ENCODE assay signal across 9 cellular contexts in the genomic region with DNA sequence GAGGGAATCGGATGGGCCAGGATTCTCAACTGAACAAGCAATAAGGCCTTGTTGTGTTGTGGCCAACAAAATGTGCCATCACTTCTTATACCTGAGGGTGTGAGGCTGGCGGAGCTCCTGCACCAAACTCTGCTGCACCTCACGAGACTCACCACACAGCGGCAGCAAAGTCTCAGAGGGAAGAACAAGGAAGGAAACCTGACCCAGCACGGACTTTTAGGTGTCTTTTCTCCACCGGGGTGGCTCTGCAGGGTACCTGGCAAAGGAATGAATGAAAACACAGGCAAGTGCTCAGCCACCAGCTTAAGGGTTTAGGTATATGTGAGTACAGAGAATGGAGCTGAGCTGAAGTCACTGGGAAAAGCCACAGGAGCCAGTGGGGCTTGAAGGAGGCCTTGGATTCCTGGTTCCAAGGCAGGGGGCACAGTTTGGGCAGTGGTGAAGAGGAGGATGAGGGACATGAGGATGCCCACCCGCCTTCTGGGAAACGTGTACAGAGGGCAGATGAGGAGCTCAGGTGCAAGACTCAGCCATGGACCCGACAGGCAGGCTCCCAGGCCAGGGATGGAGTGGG. TPM values are rescaled to one million over a fixed set of nuclear protein-coding genes. Genes with fewer than 3 reads are reported as not detected.
DNase-seq lines count a peak whose midpoint lies in the region; ATAC-seq and TF ChIP-seq lines count a peak whose summit lies in the region.
"Had no signal": no experiment of that assay in that cellular context is flagged by ENCODE, and none has a peak within 500 bp of the region (broad histone marks: within the 10 kb centered on the region; RNA-seq: fewer than 3 reads in every experiment).

No MANE protein-coding gene starts in this region.

- peak; percentile 6 for DNase-seq in GM06990 (ENCODE audit: extremely low read depth, insufficient read length)
- DNase-seq in NCI-H2171 (lab: John Stamatoyannopoulos, UW) = peak; percentile 6
- peak; percentile 40 for DNase-seq in activated CD4-positive, alpha-beta memory T cell treated with anti-CD3 and anti-CD28 coated beads for 36 hours
- DNase-seq in right cardiac atrium = peak in 1 of 3 donors; percentile 61
- DNase-seq in stimulated activated CD4-positive, alpha-beta T cell treated with anti-CD3 and anti-CD28 coated beads, Interleukin-15, amount 100 ng/mL, for 24 hours = peak; percentile 50
- DNase-seq in uterus = no peak

- H3K4me3 ChIP-seq in GM06990 (replicated peaks; ENCODE audit: low read depth, low read length) = no peak overlapping the region
- no peak overlapping the region for H3K4me3 ChIP-seq in right cardiac atrium (ENCODE audit: low read length)
- H3K4me3 ChIP-seq in uterus = no peak overlapping the region

- H3K36me3 Mint-ChIP-seq in activated CD4-positive, alpha-beta memory T cell treated with anti-CD3 and anti-CD28 coated beads for 36 hours = no peaks in the 10 kb centered on the region

- WGBS in right cardiac atrium = 27% methylated on average over 9 of the region's 9 CpGs

- intact Hi-C loops in activated CD4-positive, alpha-beta memory T cell treated with anti-CD3 and anti-CD28 coated beads for 36 hours (cut with micrococcal nuclease) = no loop called here
- intact Hi-C loops in right cardiac atrium (cut with DNase I) (no loop called here), uterus (cut with DNase I; ENCODE audit: low total_unique reads) (no loop called here)

- H3K27me3 Mint-ChIP-seq in activated CD4-positive, alpha-beta memory T cell treated with anti-CD3 and anti-CD28 coated beads for 36 hours = no peaks in the 10 kb centered on the region

- POLR2A ChIA-PET in activated CD4-positive, alpha-beta memory T cell treated with anti-CD3 and anti-CD28 coated beads for 36 hours (lab: Charles Lee) = no interaction called here

- H3K4me1 ChIP-seq in right cardiac atrium (ENCODE audit: control insufficient read depth, insufficient read depth, low read length) = no peaks in the 10 kb centered on the region
- no peaks in the 10 kb centered on the region for H3K4me1 ChIP-seq in uterus

- H3K27ac Mint-ChIP-seq in activated CD4-positive, alpha-beta memory T cell treated with anti-CD3 and anti-CD28 coated beads for 36 hours = no peak overlapping the region

- TF ChIP-seq POLR2A in uterus (IDR thresholded peaks at IDR 0.05) = no peak

- peak; percentile 93 for TF ChIP-seq CTCF in 22Rv1 (IDR thresholded peaks at IDR 0.05)
- peak; percentile 87 for TF ChIP-seq CTCF in GM06990 (IDR thresholded peaks at IDR 0.05; ENCODE audit: insufficient read depth, low read length, poor library complexity, severe bottlenecking)
- peak in 1 of 4 experiments; percentile 21 for TF ChIP-seq CTCF in uterus (IDR thresholded peaks at IDR 0.05)

- CTCF ChIA-PET in activated CD4-positive, alpha-beta memory T cell treated with anti-CD3 and anti-CD28 coated beads for 36 hours (lab: Charles Lee) = interaction anchor here (0.7 to 1.0 kb wide), 2 partner anchors 46 to 109 kb away, joined by 3 read pairs; no protein-coding TSS in a partner anchor

- H3K4me1 Mint-ChIP-seq in activated CD4-positive, alpha-beta memory T cell treated with anti-CD3 and anti-CD28 coated beads for 36 hours (ENCODE audit: low read depth) = no peaks in the 10 kb centered on the region

- ATAC-seq in HG02642 (IDR thresholded peaks at IDR 0.05; ENCODE audit: poor library complexity, unreplicated experiment) (peak; percentile 91), right cardiac atrium (peak; percentile 44 to 51)

- H3K27me3 ChIP-seq in GM06990 (replicated peaks; ENCODE audit: control insufficient read depth, insufficient read depth, low read length) = no peaks in the 10 kb centered on the region; the same call in 1 of the 2 replicates
- H3K27me3 ChIP-seq in right cardiac atrium (ENCODE audit: control insufficient read depth, insufficient read depth) = no peaks in the 10 kb centered on the region
- H3K27me3 ChIP-seq in uterus = no peaks in the 10 kb centered on the region

- H3K27ac ChIP-seq in 22Rv1 = no peak overlapping the region
- no peak overlapping the region for H3K27ac ChIP-seq in right cardiac atrium (ENCODE audit: low read length)
- no peak overlapping the region for H3K27ac ChIP-seq in uterus

- no peaks in the 10 kb centered on the region for H3K9me3 Mint-ChIP-seq in activated CD4-positive, alpha-beta memory T cell treated with anti-CD3 and anti-CD28 coated beads for 36 hours

- no peaks in the 10 kb centered on the region for H3K9me3 ChIP-seq in right cardiac atrium (ENCODE audit: control insufficient read depth, low read length)
- no peaks in the 10 kb centered on the region for H3K9me3 ChIP-seq in uterus

- H3K36me3 ChIP-seq in GM06990 (ENCODE audit: control insufficient read depth, insufficient read depth, low read length) = no peaks in the 10 kb centered on the region
- H3K36me3 ChIP-seq in uterus = no peaks in the 10 kb centered on the region

- no peak overlapping the region for H3K4me3 Mint-ChIP-seq in activated CD4-positive, alpha-beta memory T cell treated with anti-CD3 and anti-CD28 coated beads for 36 hours

RNA-seq across cellular contexts. Expression of gene HSD3B1, which starts 31.1 kb away (rescaled TPM):
- total RNA-seq in activated CD4-positive, alpha-beta memory T cell treated with anti-CD3 and anti-CD28 coated beads for 36 hours = not detected
- total RNA-seq in right cardiac atrium (not detected), uterus (not detected)
- not detected for polyA plus RNA-seq in right cardiac atrium
- total RNA-seq: urinary bladder had no signal
- polyA plus RNA-seq: urinary bladder had no signal

Comparison
In these comparisons a context has a peak if more than half of its experiments do, and no peak if none do; other contexts are left out.
1. DNase-seq: peak in GM06990 (single experiment), NCI-H2171 (single experiment), activated CD4-positive, alpha-beta memory T cell treated with anti-CD3 and anti-CD28 coated beads for 36 hours (single experiment) and stimulated activated CD4-positive, alpha-beta T cell treated with anti-CD3 and anti-CD28 coated beads, Interleukin-15, amount 100 ng/mL, for 24 hours (single experiment); none in uterus (0 of 2).